Comparison of ENCODE assay signal across 8 cellular contexts in genomic region chr14:64388533-64389243, GRCh38. TPM values are rescaled to one million over a fixed set of nuclear protein-coding genes. Genes with fewer than 3 reads are reported as not detected.
DNase-seq lines count a peak whose midpoint lies in the region; ATAC-seq and TF ChIP-seq lines count a peak whose summit lies in the region.

No MANE protein-coding gene starts in this region.

- intact Hi-C loops in CD8-positive, alpha-beta T cell (cut with DNase I, micrococcal nuclease), result loop anchor here (1.0 to 10.0 kb wide), 10 partner anchors 50 to 846 kb away; partner anchors contain the start of genes AKAP5 (in 2 of the 2), PPP2R5E (in 2 of the 2), ZBTB25 (in 2 of the 2) and CHURC1 (in 1 of the 2)
- intact Hi-C loops in Right ventricle myocardium superior (cut with DNase I), result no loop called here

- no peak overlapping the region for H2AK5ac ChIP-seq in trophoblast cell (ENCODE audit: low read length)

- no peaks in the 10 kb centered on the region for H3K36me3 ChIP-seq in CD8-positive, alpha-beta T cell (ENCODE audit: insufficient read depth, low read length)
- H3K36me3 ChIP-seq in trophoblast cell (ENCODE audit: control insufficient read depth in 1 of 2, insufficient read depth in 2 of 2, low read length in 2 of 2), result no peaks in the 10 kb centered on the region

- H2BK12ac ChIP-seq in trophoblast cell (ENCODE audit: low read length), result no peak overlapping the region

- no peak overlapping the region for H4K12ac ChIP-seq in trophoblast cell (ENCODE audit: low read depth, low read length)

- WGBS in trophoblast cell (ENCODE audit: extremely low coverage, insufficient coverage, insufficient read length), result no CpG with 5 or more reads among the region's 18 CpGs

- peak overlapping the region; percentile 95 for H3K27ac Mint-ChIP-seq in CD8-positive, alpha-beta T cell
- peak overlapping the region; percentile 91 for H3K27ac Mint-ChIP-seq in activated naive CD4-positive, alpha-beta T cell treated with anti-CD3 and anti-CD28 coated beads, Interleukin-2, amount 50 U/mL, for 24 hours

- H3K4ac ChIP-seq in trophoblast cell (ENCODE audit: low read depth, low read length), result no peak overlapping the region

- peak in 1 of 7 experiments; percentile 17 for DNase-seq in CD8-positive, alpha-beta T cell
- peak; percentile 18 for DNase-seq in NCI-H2029 (lab: John Stamatoyannopoulos, UW)
- peak; percentile 52 for DNase-seq in Right ventricle myocardium superior
- DNase-seq in trophoblast cell, result peak; percentile 2 to 44

- no peak overlapping the region for H4K91ac ChIP-seq in trophoblast cell (ENCODE audit: low read depth, low read length)

- peak overlapping the region; percentile 46 for H3K9ac ChIP-seq in trophoblast cell (ENCODE audit: low read length)

- no peak overlapping the region for H3K23ac ChIP-seq in trophoblast cell (ENCODE audit: low read length)

- peak overlapping the region; percentile 7 for H3K14ac ChIP-seq in trophoblast cell (ENCODE audit: low read length)

- peaks cover 6% of the 10 kb centered on the region for H3K79me2 ChIP-seq in trophoblast cell (ENCODE audit: control insufficient read depth, insufficient read depth, low read length, poor library complexity)

- no peak overlapping the region for H3K18ac ChIP-seq in trophoblast cell (ENCODE audit: low read length)

- H2BK5ac ChIP-seq in trophoblast cell (ENCODE audit: low read depth, low read length, poor library complexity), result no peak overlapping the region

- H4K8ac ChIP-seq in trophoblast cell (ENCODE audit: low read depth, low read length), result peak overlapping the region; percentile 71

- TF ChIP-seq CTCF in CD8-positive, alpha-beta T cell (IDR thresholded peaks at IDR 0.05), result no peak

- H3K27me3 ChIP-seq in CD8-positive, alpha-beta T cell (ENCODE audit: insufficient read depth, low read length), result no peaks in the 10 kb centered on the region
- H3K27me3 ChIP-seq in trophoblast cell (ENCODE audit: insufficient read depth, low read length), result no peaks in the 10 kb centered on the region

- POLR2A ChIA-PET in CD8-positive, alpha-beta T cell (lab: Charles Lee), result interaction anchor here (1.0 to 2.1 kb wide), 5 partner anchors 13 to 122 kb away, joined by 3 to 23 read pairs (median 3); partner anchors contain the start of genes ZBTB1 and ZBTB25

- H2BK120ac ChIP-seq in trophoblast cell (ENCODE audit: insufficient read depth, low read length, poor library complexity), result no peak overlapping the region

- no peak for ATAC-seq in CD8-positive, alpha-beta T cell
- ATAC-seq in GM21619 (IDR thresholded peaks at IDR 0.05; ENCODE audit: unreplicated experiment) (peak; percentile 7), Right ventricle myocardium superior (ENCODE audit: poor library complexity) (peak; percentile 40), GM19467 (IDR thresholded peaks at IDR 0.05; ENCODE audit: unreplicated experiment) (no peak), HG02798 (IDR thresholded peaks at IDR 0.05; ENCODE audit: poor library complexity, unreplicated experiment) (no peak)

- H3K4me3 Mint-ChIP-seq in CD8-positive, alpha-beta T cell, result peak overlapping the region; percentile 99
- H3K4me3 Mint-ChIP-seq in activated naive CD4-positive, alpha-beta T cell treated with anti-CD3 and anti-CD28 coated beads, Interleukin-2, amount 50 U/mL, for 24 hours, result peak overlapping the region; percentile 98

- H3K4me3 ChIP-seq in CD8-positive, alpha-beta T cell (ENCODE audit: low read depth, low read length), result peak overlapping the region; percentile 80
- peak overlapping the region; percentile 68 for H3K4me3 ChIP-seq in trophoblast cell (ENCODE audit: low read depth, low read length)

- H3K36me3 Mint-ChIP-seq in CD8-positive, alpha-beta T cell, result peaks cover 17% of the 10 kb centered on the region
- peaks cover 8% of the 10 kb centered on the region for H3K36me3 Mint-ChIP-seq in activated naive CD4-positive, alpha-beta T cell treated with anti-CD3 and anti-CD28 coated beads, Interleukin-2, amount 50 U/mL, for 24 hours

- no peaks in the 10 kb centered on the region for H3K9me3 ChIP-seq in CD8-positive, alpha-beta T cell (ENCODE audit: low read length)
- H3K9me3 ChIP-seq in trophoblast cell (ENCODE audit: insufficient read depth, low read depth, low read length), result no peaks in the 10 kb centered on the region

- peaks cover 6% of the 10 kb centered on the region for H3K79me1 ChIP-seq in trophoblast cell (ENCODE audit: low read length)

- peak overlapping the region; percentile 50 for H3K27ac ChIP-seq in CD8-positive, alpha-beta T cell (ENCODE audit: low read depth, low read length)
- H3K27ac ChIP-seq in trophoblast cell (ENCODE audit: low read depth, low read length), result no peak overlapping the region

- peak overlapping the region; percentile 51 for H2AFZ ChIP-seq in trophoblast cell (ENCODE audit: insufficient read depth, low read length, poor library complexity)

- peaks cover 20% of the 10 kb centered on the region for H3K4me1 ChIP-seq in CD8-positive, alpha-beta T cell (ENCODE audit: insufficient read depth, low read length)
- H3K4me1 ChIP-seq in trophoblast cell (ENCODE audit: control insufficient read depth in 1 of 2, insufficient read depth in 2 of 2, low read length in 2 of 2), result peaks cover 2 to 7% of the 10 kb centered on the region in 2 experiments

- CTCF ChIA-PET in CD8-positive, alpha-beta T cell (lab: Charles Lee), result interaction anchor here (1.2 to 2.5 kb wide), 3 partner anchors 42 to 75 kb away, joined by 3 to 10 read pairs (median 3); no protein-coding TSS in a partner anchor

- H3K27me3 Mint-ChIP-seq in CD8-positive, alpha-beta T cell (ENCODE audit: low read depth), result no peaks in the 10 kb centered on the region
- H3K27me3 Mint-ChIP-seq in activated naive CD4-positive, alpha-beta T cell treated with anti-CD3 and anti-CD28 coated beads, Interleukin-2, amount 50 U/mL, for 24 hours, result no peaks in the 10 kb centered on the region

- H3K4me1 Mint-ChIP-seq in CD8-positive, alpha-beta T cell (ENCODE audit: low read depth), result peaks cover 40% of the 10 kb centered on the region
- peaks cover 26% of the 10 kb centered on the region for H3K4me1 Mint-ChIP-seq in activated naive CD4-positive, alpha-beta T cell treated with anti-CD3 and anti-CD28 coated beads, Interleukin-2, amount 50 U/mL, for 24 hours

- peak overlapping the region; percentile 91 for H3K4me2 ChIP-seq in trophoblast cell (ENCODE audit: low read length)

- no peaks in the 10 kb centered on the region for H3K9me3 Mint-ChIP-seq in CD8-positive, alpha-beta T cell
- H3K9me3 Mint-ChIP-seq in activated naive CD4-positive, alpha-beta T cell treated with anti-CD3 and anti-CD28 coated beads, Interleukin-2, amount 50 U/mL, for 24 hours, result no peaks in the 10 kb centered on the region

RNA-seq across cellular contexts. Expression of gene MTHFD1, which starts 0.5 kb away (rescaled TPM):
- 10 to 100 TPM; 14.4 to 15.6 TPM for total RNA-seq in CD8-positive, alpha-beta T cell
- 63.8 TPM for total RNA-seq in Right ventricle myocardium superior
- polyA plus RNA-seq in trophoblast cell (2013), result 42.5 and 42.8 TPM in 2 replicates

Comparison
In these comparisons a context has a peak if more than half of its experiments do, and no peak if none do; other contexts are left out.
1. ATAC-seq: peak in GM21619 (single experiment) and Right ventricle myocardium superior (single experiment); none in CD8-positive, alpha-beta T cell (single experiment), GM19467 (single experiment) and HG02798 (single experiment).